Comparison of ENCODE assay signal across 1 cellular context in the genomic region with DNA sequence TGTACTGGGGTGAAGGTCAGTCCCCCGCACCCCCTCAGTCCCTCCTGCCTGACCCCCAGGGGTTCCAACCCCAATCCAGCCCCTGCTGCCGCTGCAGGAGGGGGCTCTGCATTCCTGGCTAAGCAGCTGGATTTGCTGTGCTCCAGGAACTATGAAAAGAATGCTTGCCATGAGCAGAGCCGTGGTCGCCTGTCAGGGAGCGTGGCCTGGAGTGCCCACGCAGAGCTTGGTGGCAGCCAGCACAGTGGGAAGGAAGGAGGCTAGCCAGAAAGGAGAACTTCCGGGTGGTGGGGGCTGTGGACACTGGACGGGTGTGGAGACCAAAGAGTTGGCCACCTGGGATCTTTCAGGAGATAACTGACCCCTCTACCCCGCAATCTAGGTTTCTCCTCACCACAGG.
TF ChIP-seq lines count a peak whose summit lies in the region.

No MANE protein-coding gene starts in this region.

TF ChIP-seq in IMR-90, 13 proteins besides CTCF, POLR2A, EP300 and RAD21:
- TF ChIP-seq CHD1 (IDR thresholded peaks at IDR 0.05; ENCODE audit: low read depth, low read length) (no peak), MAFK (IDR thresholded peaks at IDR 0.05; ENCODE audit: low read depth, low read length) (no peak), MXI1 (IDR thresholded peaks at IDR 0.05; ENCODE audit: borderline replicate concordance, low read depth, low read length) (no peak), RFX5 (IDR thresholded peaks at IDR 0.05; ENCODE audit: low read depth, low read length) (no peak), SMC3 (IDR thresholded peaks at IDR 0.05; ENCODE audit: low read depth, low read length) (no peak), NFE2L2 (IDR thresholded peaks at IDR 0.05; ENCODE audit: low read depth, low read length) (no peak), RCOR1 (IDR thresholded peaks at IDR 0.05; ENCODE audit: insufficient replicate concordance, low read length) (no peak), BHLHE40 (IDR thresholded peaks at IDR 0.05; ENCODE audit: low read depth, low read length) (no peak), CEBPB (IDR thresholded peaks at IDR 0.05; ENCODE audit: low read depth, low read length) (no peak), MAZ (IDR thresholded peaks at IDR 0.05; ENCODE audit: borderline replicate concordance, low read depth, low read length) (no peak), FOS (IDR thresholded peaks at IDR 0.05; ENCODE audit: low read depth, low read length) (no peak)
- TF ChIP-seq, protein P1, sequence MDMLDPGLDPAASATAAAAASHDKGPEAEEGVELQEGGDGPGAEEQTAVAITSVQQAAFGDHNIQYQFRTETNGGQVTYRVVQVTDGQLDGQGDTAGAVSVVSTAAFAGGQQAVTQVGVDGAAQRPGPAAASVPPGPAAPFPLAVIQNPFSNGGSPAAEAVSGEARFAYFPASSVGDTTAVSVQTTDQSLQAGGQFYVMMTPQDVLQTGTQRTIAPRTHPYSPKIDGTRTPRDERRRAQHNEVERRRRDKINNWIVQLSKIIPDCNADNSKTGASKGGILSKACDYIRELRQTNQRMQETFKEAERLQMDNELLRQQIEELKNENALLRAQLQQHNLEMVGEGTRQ (IDR thresholded peaks at IDR 0.05; ENCODE audit: low read depth, low read length): no peak
- TF ChIP-seq, protein P2, sequence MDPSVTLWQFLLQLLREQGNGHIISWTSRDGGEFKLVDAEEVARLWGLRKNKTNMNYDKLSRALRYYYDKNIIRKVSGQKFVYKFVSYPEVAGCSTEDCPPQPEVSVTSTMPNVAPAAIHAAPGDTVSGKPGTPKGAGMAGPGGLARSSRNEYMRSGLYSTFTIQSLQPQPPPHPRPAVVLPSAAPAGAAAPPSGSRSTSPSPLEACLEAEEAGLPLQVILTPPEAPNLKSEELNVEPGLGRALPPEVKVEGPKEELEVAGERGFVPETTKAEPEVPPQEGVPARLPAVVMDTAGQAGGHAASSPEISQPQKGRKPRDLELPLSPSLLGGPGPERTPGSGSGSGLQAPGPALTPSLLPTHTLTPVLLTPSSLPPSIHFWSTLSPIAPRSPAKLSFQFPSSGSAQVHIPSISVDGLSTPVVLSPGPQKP (IDR thresholded peaks at IDR 0.05; ENCODE audit: borderline replicate concordance, low read depth, low read length): no peak
